Comparison of ENCODE assay signal across 18 cellular contexts in the genomic region with DNA sequence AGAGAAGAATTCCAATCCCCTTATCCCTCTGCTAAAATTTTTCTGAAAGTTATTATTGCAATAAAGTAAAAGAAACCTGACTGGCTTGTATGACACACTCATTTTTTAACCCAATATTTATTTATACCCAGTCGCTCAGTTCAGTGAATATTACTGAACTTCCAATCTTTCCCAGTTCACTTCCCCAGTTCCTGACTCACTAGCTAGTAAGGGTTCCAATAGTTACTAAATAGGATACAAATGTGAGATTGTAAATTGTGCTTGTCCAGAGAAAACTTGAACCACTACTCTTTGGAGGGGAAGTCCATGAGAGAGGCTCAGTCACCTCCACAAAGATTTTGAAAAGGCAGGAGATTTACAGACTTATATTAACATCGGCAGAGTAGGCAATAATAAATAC.
"Had no signal": no experiment of that assay in that cellular context is flagged by ENCODE, and none has a peak within 500 bp of the region (broad histone marks: within the 10 kb centered on the region; RNA-seq: fewer than 3 reads in every experiment).

No MANE protein-coding gene starts in this region.

- H3K4me3 ChIP-seq: body of pancreas, gastrocnemius medialis, heart left ventricle, lower lobe of right lung had no signal

- H3K4me1 Mint-ChIP-seq: activated CD4-positive, alpha-beta T cell treated with anti-CD3 and anti-CD28 coated beads, Interleukin-2, amount 10 ng/mL, durations not matched to agents 24 days and 14 days; activated naive CD8-positive, alpha-beta T cell treated with anti-CD3 and anti-CD28 coated beads for 36 hours; central memory CD8-positive, alpha-beta T cell had no signal

- H3K27me3 ChIP-seq: body of pancreas, gastrocnemius medialis, heart left ventricle, neutrophil had no signal

- H3K4me1 ChIP-seq: body of pancreas, gastrocnemius medialis, heart left ventricle, lower lobe of right lung, parathyroid adenoma had no signal

- H3K27ac Mint-ChIP-seq: activated CD4-positive, alpha-beta T cell treated with anti-CD3 and anti-CD28 coated beads, Interleukin-2, amount 10 ng/mL, durations not matched to agents 24 days and 14 days; activated naive CD8-positive, alpha-beta T cell treated with anti-CD3 and anti-CD28 coated beads for 36 hours; activated T-helper 1 cell treated with anti-CD3 and anti-CD28 coated beads, Interleukin-12 subunit alpha, Interleukin-12 subunit beta, Interleukin-2, Interleukin-4 antibody, amounts not matched to agents 30 ng/mL and 10 ng/mL and 1 ng/mL, durations not matched to agents 14 hours and 24 hours and 36 hours; T-helper 17 cell had no signal

- DNase-seq: activated CD4-positive, alpha-beta T cell treated with anti-CD3 and anti-CD28 coated beads, Interleukin-2, amount 10 ng/mL, durations not matched to agents 24 days and 14 days; activated CD4-positive, CD25-positive, alpha-beta regulatory T cell; activated CD8-positive, alpha-beta memory T cell treated with anti-CD3 and anti-CD28 coated beads for 24 hours; activated naive CD8-positive, alpha-beta T cell treated with anti-CD3 and anti-CD28 coated beads for 36 hours; body of pancreas; cortex of kidney; effector CD8-positive, alpha-beta T cell; gastrocnemius medialis; heart left ventricle; left colon; lower lobe of right lung; stimulated activated CD4-positive, alpha-beta T cell treated with anti-CD3 and anti-CD28 coated beads, Interleukin-12 subunit alpha, Interleukin-12 subunit beta, amount 100 ng/mL, for 4 hours; stimulated activated CD4-positive, alpha-beta T cell treated with anti-CD3 and anti-CD28 coated beads, Interleukin-2, amount 100 ng/mL, for 24 hours; T-helper 17 cell had no signal

- H3K27me3 Mint-ChIP-seq: central memory CD8-positive, alpha-beta T cell had no signal

- H3K9me3 ChIP-seq: body of pancreas, gastrocnemius medialis, lower lobe of right lung, neutrophil had no signal

- H3K4me3 Mint-ChIP-seq: activated CD4-positive, alpha-beta T cell treated with anti-CD3 and anti-CD28 coated beads, Interleukin-2, amount 10 ng/mL, durations not matched to agents 24 days and 14 days; activated naive CD8-positive, alpha-beta T cell treated with anti-CD3 and anti-CD28 coated beads for 36 hours; activated T-helper 1 cell treated with anti-CD3 and anti-CD28 coated beads, Interleukin-12 subunit alpha, Interleukin-12 subunit beta, Interleukin-2, Interleukin-4 antibody, amounts not matched to agents 30 ng/mL and 10 ng/mL and 1 ng/mL, durations not matched to agents 14 hours and 24 hours and 36 hours; central memory CD8-positive, alpha-beta T cell; T-helper 17 cell had no signal

- H3K36me3 ChIP-seq: gastrocnemius medialis, heart left ventricle, lower lobe of right lung, neutrophil had no signal

- H3K27ac ChIP-seq: body of pancreas, gastrocnemius medialis, heart left ventricle, neutrophil, parathyroid adenoma had no signal
